ENCODE assay signal across 8 cellular contexts in genomic region chr2:61065706-61066688, GRCh38. TPM values are rescaled to one million over a fixed set of nuclear protein-coding genes. Genes with fewer than 3 reads are reported as not detected.
A peak's percentile ranks its signal among the peaks of the same experiment; 100 is the strongest.
DNase-seq lines count a peak whose midpoint lies in the region; ATAC-seq and TF ChIP-seq lines count a peak whose summit lies in the region.

Gene SANBR, plus strand, starts transcription at chr2:61065871. Its CDS starts 4,480 bp downstream, at chr2:61070351.

- H3K27ac ChIP-seq in aorta (ENCODE audit: low read depth in 1 of 2, low read length in 2 of 2) = peak within 1 kb of the TSS in 1 of 2 donors; percentile 2

- 0% methylated on average over 66 to 111 of the region's 111 CpGs for WGBS in aorta, 2 donors

- intact Hi-C loops in aorta (cut with DNase I) = loop anchor here in 1 of 2 donors (5.0 kb wide), 1 partner anchor 49 kb away; the partner anchor contains the start of genes PEX13 and PUS10

- H3K4me3 ChIP-seq in astrocyte of the cerebellum (ENCODE audit: low read depth, low read length) (peak within 1 kb of the TSS; percentile 71), aorta (ENCODE audit: low read length in 2 of 2) (peak within 1 kb of the TSS; percentile 84 to 91)

- H3K9me3 ChIP-seq in aorta (ENCODE audit: control insufficient read depth, low read length) = no peaks in the 10 kb centered on the region

- ATAC-seq in GM18505 (IDR thresholded peaks at IDR 0.05; ENCODE audit: unreplicated experiment) = peak; percentile 93
- peak; percentile 93 for ATAC-seq in HG02884 (IDR thresholded peaks at IDR 0.05; ENCODE audit: unreplicated experiment)
- ATAC-seq in aorta (ENCODE audit: low FRiP score) = peak; percentile 98

- in situ Hi-C loops in astrocyte of the cerebellum (cut with HindIII; ENCODE audit: low sequenced_read_pairs) = no loop called here

- peaks cover 0 to 2% of the 10 kb centered on the region in 2 donors for H3K36me3 ChIP-seq in aorta (ENCODE audit: control insufficient read depth in 1 of 2, insufficient read depth in 2 of 2, low read length in 1 of 2)

- no peak for TF ChIP-seq POLR2A in GM18505 (IDR thresholded peaks at IDR 0.05; ENCODE audit: borderline replicate concordance, extremely low read depth, insufficient read depth, insufficient read length)

- TF ChIP-seq CTCF in astrocyte of the cerebellum (IDR thresholded peaks at IDR 0.05; ENCODE audit: low read depth, low read length, missing control alignments) = no peak

- DNase-seq in NCI-H1694 (lab: John Stamatoyannopoulos, UW) (peak; percentile 81), T-helper 22 cell (ENCODE audit: low read depth) (peak; percentile 80), astrocyte of the cerebellum (ENCODE audit: low read depth) (peak; percentile 26), hypothalamus (lab: John Stamatoyannopoulos, UW) (peak; percentile 17 to 92 (median 77)), retina (peak; percentile 92), aorta (peak; percentile 92 to 94)

- no peaks in the 10 kb centered on the region for H3K4me1 ChIP-seq in aorta (ENCODE audit: control insufficient read depth in 1 of 2, insufficient read depth in 2 of 2, low read length in 2 of 2)

- no peaks in the 10 kb centered on the region for H3K27me3 ChIP-seq in aorta (ENCODE audit: control insufficient read depth in 1 of 2, insufficient read depth in 2 of 2, low read length in 1 of 2)

RNA-seq across cellular contexts. Expression of gene SANBR, which starts in this region (rescaled TPM):
- total RNA-seq in aorta = 10 to 100 TPM in 1 of 2 donors, 1 to 10 TPM in 1; 9.8 to 17.7 TPM
- polyA plus RNA-seq in aorta = 1 to 10 TPM; 2.8 to 6.5 TPM

Comparison
In these comparisons a context has a peak if more than half of its experiments do, and no peak if none do; other contexts are left out.
1. DNase-seq: peak in every context shown above with its lines; median percentile 93 in aorta; 92 in retina; 81 in NCI-H1694; 80 in T-helper 22 cell; 77 in hypothalamus; 26 in astrocyte of the cerebellum.